ENCODE assay signal across 11 cellular contexts in genomic region chr9:21692390-21692789, GRCh38.
"Had no signal": no experiment of that assay in that cellular context is flagged by ENCODE, and none has a peak within 500 bp of the region (broad histone marks: within the 10 kb centered on the region; RNA-seq: fewer than 3 reads in every experiment).

No MANE protein-coding gene starts in this region.

- H2AFZ ChIP-seq: GM23248 had no signal

- ATAC-seq: K562 had no signal

- H3K4me1 Mint-ChIP-seq: H9 had no signal

- H3K27ac ChIP-seq: GM23248, HL-60 had no signal

- H3K27ac Mint-ChIP-seq: H9, HFFc6 had no signal

- DNase-seq: GM23248, H9, HCEC 1CT, HFFc6, IMR-90, KG1 had no signal

- H3K4me3 Mint-ChIP-seq: H9, HFFc6 had no signal

- H3K4me3 ChIP-seq: GM23248, K562 had no signal

- FAIRE-seq: H1, H54, HTR-8/SVneo, K562 had no signal

- H3K9ac ChIP-seq: GM23248 had no signal
